In genomic region chr12:3086729-3087323, GRCh38 we compare ENCODE assay signal across 1 cellular context.
TF ChIP-seq lines count a peak whose summit lies in the region.

No MANE protein-coding gene starts in this region.

TF ChIP-seq in H1, 55 proteins besides CTCF, POLR2A, EP300 and RAD21 (continued from another document):
- TF ChIP-seq SP4 (IDR thresholded peaks at IDR 0.05; ENCODE audit: low read length): no peak
- no peak for TF ChIP-seq TAF7 (optimal IDR thresholded peaks at IDR 0.05; ENCODE audit: borderline replicate concordance, low read depth, low read length)
- no peak for TF ChIP-seq KDM1A (IDR thresholded peaks at IDR 0.05; ENCODE audit: borderline replicate concordance, low read length)
- no peak for TF ChIP-seq FOSL1 (IDR thresholded peaks at IDR 0.05; ENCODE audit: insufficient read depth, low read depth, low read length)
TF ChIP-seq in H1: peak in this region for 0.
